In genomic region chr2:170505631-170506270, GRCh38 we compare ENCODE assay signal across 13 cellular contexts.
DNase-seq lines count a peak whose midpoint lies in the region; ATAC-seq and TF ChIP-seq lines count a peak whose summit lies in the region.
"Had no signal": no experiment of that assay in that cellular context is flagged by ENCODE, and none has a peak within 500 bp of the region (broad histone marks: within the 10 kb centered on the region; RNA-seq: fewer than 3 reads in every experiment).

No MANE protein-coding gene starts in this region.

- peaks cover 3% of the 10 kb centered on the region for H3K27me3 Mint-ChIP-seq in nephron progenitor cell (ENCODE audit: low read depth, poor library complexity)

- H3K4me1 ChIP-seq in A673 (ENCODE audit: insufficient read depth, low read length, poor library complexity, severe bottlenecking) (peaks cover 45% of the 10 kb centered on the region), SJCRH30 (peaks cover 69% of the 10 kb centered on the region)

- CTCF ChIA-PET in A673 (lab: Charles Lee) = no interaction called here

- TF ChIP-seq CTCF in A673 (conservative IDR thresholded peaks at IDR 0.05; ENCODE audit: low read depth, low read length) = no peak
- TF ChIP-seq CTCF in fibroblast of pulmonary artery (IDR thresholded peaks at IDR 0.05; ENCODE audit: low read length, missing control alignments) = no peak
- TF ChIP-seq CTCF in nephron progenitor cell (IDR thresholded peaks at IDR 0.05) = no peak

- H3K36me3 ChIP-seq in A673 (ENCODE audit: insufficient read depth, low read length, poor library complexity, severe bottlenecking) = no peaks in the 10 kb centered on the region
- no peaks in the 10 kb centered on the region for H3K36me3 ChIP-seq in SJCRH30

- H3K27ac ChIP-seq in A673 (ENCODE audit: low read depth, low read length, poor library complexity, severe bottlenecking) (no peak overlapping the region), SJCRH30 (no peak overlapping the region)

- BruUV-seq in A673 (replicated peaks; lab: Mats Ljungman, UMichigan) = no TSS peak

- H3K4me3 ChIP-seq in A673 (ENCODE audit: low read depth, low read length, poor library complexity, severe bottlenecking) (no peak overlapping the region), SJCRH30 (no peak overlapping the region), fibroblast of pulmonary artery (replicated peaks; ENCODE audit: low read depth, low read length) (no peak overlapping the region)

- H3K36me3 Mint-ChIP-seq in nephron progenitor cell (ENCODE audit: low read depth) = no peaks in the 10 kb centered on the region
- H3K36me3 Mint-ChIP-seq: CD4-positive, CD25-positive, alpha-beta regulatory T cell had no signal

- H3K9me3 ChIP-seq in A673 (ENCODE audit: low read depth, low read length, poor library complexity, severe bottlenecking) = no peaks in the 10 kb centered on the region
- H3K9me3 ChIP-seq in SJCRH30 (replicated peaks) = no peaks in the 10 kb centered on the region

- peak overlapping the region; percentile 20 for H3K27ac Mint-ChIP-seq in nephron progenitor cell
- H3K27ac Mint-ChIP-seq: activated B cell treated with CpG ODN at 0.5 μM for 24 hours; CD4-positive, CD25-positive, alpha-beta regulatory T cell; stimulated activated naive CD8-positive, alpha-beta T cell treated with anti-CD3 and anti-CD28 coated beads, Interleukin-15, Interleukin-2, amounts not matched to agents 100 ng/mL and 50 ng/mL, for 24 hours had no signal

- H3K27me3 ChIP-seq in A673 (replicated peaks; ENCODE audit: insufficient read depth, low read depth, low read length, poor library complexity) = no peaks in the 10 kb centered on the region
- no peaks in the 10 kb centered on the region for H3K27me3 ChIP-seq in SJCRH30

- no peak for ATAC-seq in HG03095 (IDR thresholded peaks at IDR 0.05; ENCODE audit: unreplicated experiment)

- peaks cover 75% of the 10 kb centered on the region for H3K4me1 Mint-ChIP-seq in nephron progenitor cell
- H3K4me1 Mint-ChIP-seq: activated B cell treated with CpG ODN at 0.5 μM for 24 hours had no signal

- intact Hi-C loops in A673 (cut with micrococcal nuclease; ENCODE audit: unreplicated experiment) = loop anchor here (10.0 kb wide), 1 partner anchor 209 kb away; the partner anchor contains the start of gene SP5

- H3K9me3 Mint-ChIP-seq in nephron progenitor cell = no peaks in the 10 kb centered on the region
- H3K9me3 Mint-ChIP-seq: activated B cell treated with CpG ODN at 0.5 μM for 24 hours; CD4-positive, CD25-positive, alpha-beta regulatory T cell; stimulated activated naive CD8-positive, alpha-beta T cell treated with anti-CD3 and anti-CD28 coated beads, Interleukin-15, Interleukin-2, amounts not matched to agents 100 ng/mL and 50 ng/mL, for 24 hours had no signal

- H3K4me3 Mint-ChIP-seq in nephron progenitor cell = peak overlapping the region; percentile 46
- H3K4me3 Mint-ChIP-seq: activated B cell treated with CpG ODN at 0.5 μM for 24 hours; CD4-positive, CD25-positive, alpha-beta regulatory T cell; stimulated activated naive CD8-positive, alpha-beta T cell treated with anti-CD3 and anti-CD28 coated beads, Interleukin-15, Interleukin-2, amounts not matched to agents 100 ng/mL and 50 ng/mL, for 24 hours had no signal

- POLR2A ChIA-PET in A673 (lab: Charles Lee; ENCODE audit: low non-redundant PET) = no interaction called here

- DNase-seq in A673 (ENCODE audit: low spot score) (peak; percentile 13), SJCRH30 (peak; percentile 50 to 64), fibroblast of pulmonary artery (ENCODE audit: low read depth) (peak; percentile 22), nephron progenitor cell (no peak), NCI-H1105 treated with DMSO at 0.1 percent for 48 hours (lab: John Stamatoyannopoulos, UW) (no peak), HT-29 (ENCODE audit: low spot score) (no peak), NCI-H1694 treated with DMSO at 0.1 percent for 48 hours (lab: John Stamatoyannopoulos, UW) (no peak)
- DNase-seq: activated B cell treated with CpG ODN at 0.5 μM for 24 hours; effector CD8-positive, alpha-beta T cell; NCI-H446 had no signal

Comparison
In these comparisons a context has a peak if more than half of its experiments do, and no peak if none do; other contexts are left out.
1. DNase-seq: peak in A673 (single experiment), SJCRH30 (2 of 2) and fibroblast of pulmonary artery (single experiment); none in nephron progenitor cell (single experiment), NCI-H1105 treated with DMSO at 0.1 percent for 48 hours (single experiment), HT-29 (single experiment) and NCI-H1694 treated with DMSO at 0.1 percent for 48 hours (single experiment).